9 cellular contexts compared by ENCODE assay signal in the genomic region with DNA sequence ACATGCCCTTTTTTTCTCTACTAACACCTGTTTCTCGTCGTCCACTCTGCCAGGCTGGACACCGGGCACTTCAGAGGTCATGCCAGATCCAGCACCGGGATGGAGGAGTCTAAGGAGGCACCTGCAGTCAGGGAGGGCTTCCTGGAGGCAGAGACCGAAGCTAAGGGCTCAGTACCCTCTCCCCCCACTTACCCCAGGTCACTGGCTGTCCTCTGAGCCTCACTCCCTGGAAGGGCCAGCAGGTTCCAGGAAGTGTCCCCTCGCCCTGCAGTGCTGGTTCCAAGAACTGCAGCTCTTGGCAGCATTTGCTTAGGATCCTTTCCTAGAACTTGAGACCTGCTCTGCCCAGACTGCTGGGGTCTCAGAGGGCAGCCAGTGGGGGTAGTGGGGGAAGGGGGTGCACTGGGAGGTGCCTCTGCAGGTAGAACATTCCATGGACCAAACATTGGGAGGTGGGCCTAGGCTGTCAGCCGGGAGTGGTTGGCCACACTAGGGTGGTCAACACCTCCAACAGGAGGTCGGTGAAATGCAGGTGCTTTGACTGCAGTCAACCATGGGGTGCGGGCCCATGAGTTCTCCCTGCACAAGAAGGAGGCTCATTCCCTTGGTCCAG. TPM values are rescaled to one million over a fixed set of nuclear protein-coding genes. Genes with fewer than 3 reads are reported as not detected.
DNase-seq lines count a peak whose midpoint lies in the region; ATAC-seq and TF ChIP-seq lines count a peak whose summit lies in the region.
"Had no signal": no experiment of that assay in that cellular context is flagged by ENCODE, and none has a peak within 500 bp of the region (broad histone marks: within the 10 kb centered on the region; RNA-seq: fewer than 3 reads in every experiment).

No MANE protein-coding gene starts in this region.

- H3K27me3 Mint-ChIP-seq in activated naive CD4-positive, alpha-beta T cell treated with anti-CD3 and anti-CD28 coated beads, Interleukin-2, amount 50 U/mL, for 24 hours, result no peaks in the 10 kb centered on the region
- no peaks in the 10 kb centered on the region for H3K27me3 Mint-ChIP-seq in activated naive CD8-positive, alpha-beta T cell treated with anti-CD3 and anti-CD28 coated beads, Interleukin-2, amount 50 U/mL, for 24 hours

- peaks cover 41% of the 10 kb centered on the region for H3K4me1 ChIP-seq in mucosa of stomach (ENCODE audit: control insufficient read depth, insufficient read depth, low read length)
- H3K4me1 ChIP-seq in tibial nerve, result peaks cover 0 to 58% (median 28%) of the 10 kb centered on the region in 4 donors

- 82 to 86% methylated on average over 9 of the region's 9 CpGs for WGBS in tibial nerve, 2 donors

- H3K4me3 Mint-ChIP-seq in activated naive CD4-positive, alpha-beta T cell treated with anti-CD3 and anti-CD28 coated beads, Interleukin-2, amount 50 U/mL, for 24 hours, result no peak overlapping the region
- peak overlapping the region; percentile 65 for H3K4me3 Mint-ChIP-seq in activated naive CD8-positive, alpha-beta T cell treated with anti-CD3 and anti-CD28 coated beads, Interleukin-2, amount 50 U/mL, for 24 hours

- peaks cover 4% of the 10 kb centered on the region for H3K36me3 Mint-ChIP-seq in activated naive CD4-positive, alpha-beta T cell treated with anti-CD3 and anti-CD28 coated beads, Interleukin-2, amount 50 U/mL, for 24 hours
- H3K36me3 Mint-ChIP-seq in activated naive CD8-positive, alpha-beta T cell treated with anti-CD3 and anti-CD28 coated beads, Interleukin-2, amount 50 U/mL, for 24 hours (ENCODE audit: low read depth), result peaks cover 41% of the 10 kb centered on the region

- peak overlapping the region; percentile 33 for H3K27ac Mint-ChIP-seq in activated naive CD4-positive, alpha-beta T cell treated with anti-CD3 and anti-CD28 coated beads, Interleukin-2, amount 50 U/mL, for 24 hours
- H3K27ac Mint-ChIP-seq in activated naive CD8-positive, alpha-beta T cell treated with anti-CD3 and anti-CD28 coated beads, Interleukin-2, amount 50 U/mL, for 24 hours, result peak overlapping the region; percentile 100

- H3K4me1 Mint-ChIP-seq in activated naive CD4-positive, alpha-beta T cell treated with anti-CD3 and anti-CD28 coated beads, Interleukin-2, amount 50 U/mL, for 24 hours, result peaks cover 78% of the 10 kb centered on the region
- peaks cover 79% of the 10 kb centered on the region for H3K4me1 Mint-ChIP-seq in activated naive CD8-positive, alpha-beta T cell treated with anti-CD3 and anti-CD28 coated beads, Interleukin-2, amount 50 U/mL, for 24 hours

- H3K27me3 ChIP-seq in mucosa of stomach (ENCODE audit: control insufficient read depth, insufficient read depth, low read length), result no peaks in the 10 kb centered on the region
- H3K27me3 ChIP-seq in tibial nerve, result no peaks in the 10 kb centered on the region

- no peak for TF ChIP-seq EP300 in tibial nerve (IDR thresholded peaks at IDR 0.05)

- H3K9me3 ChIP-seq in mucosa of stomach (ENCODE audit: control insufficient read depth, low read length), result no peaks in the 10 kb centered on the region
- no peaks in the 10 kb centered on the region for H3K9me3 ChIP-seq in tibial nerve

- H3K9ac ChIP-seq in mucosa of stomach (ENCODE audit: low read length), result peak overlapping the region; percentile 76

- peak overlapping the region; percentile 86 to 96 (median 95) for H3K27ac ChIP-seq in tibial nerve

- no peaks in the 10 kb centered on the region for H3K36me3 ChIP-seq in mucosa of stomach (ENCODE audit: control insufficient read depth, insufficient read depth, low read length)
- peaks cover 0 to 13% (median 0%) of the 10 kb centered on the region in 3 donors for H3K36me3 ChIP-seq in tibial nerve

- no peaks in the 10 kb centered on the region for H3K9me3 Mint-ChIP-seq in activated naive CD4-positive, alpha-beta T cell treated with anti-CD3 and anti-CD28 coated beads, Interleukin-2, amount 50 U/mL, for 24 hours
- no peaks in the 10 kb centered on the region for H3K9me3 Mint-ChIP-seq in activated naive CD8-positive, alpha-beta T cell treated with anti-CD3 and anti-CD28 coated beads, Interleukin-2, amount 50 U/mL, for 24 hours

- TF ChIP-seq CTCF in tibial nerve (IDR thresholded peaks at IDR 0.05), result no peak

- no peak for DNase-seq in activated naive CD4-positive, alpha-beta T cell treated with anti-CD3 and anti-CD28 coated beads, Interleukin-2, amount 50 U/mL, for 16 hours
- DNase-seq in activated naive CD8-positive, alpha-beta T cell treated with anti-CD3 and anti-CD28 coated beads, Interleukin-2, amount 50 U/mL, for 24 hours, result peak; percentile 57
- DNase-seq in tibial nerve (ENCODE audit: low spot score in 2 of 2) (no peak), NCI-H446 treated with DMSO at 0.1 percent for 48 hours (lab: John Stamatoyannopoulos, UW) (no peak), T-helper 9 cell (no peak), AG08395 (ENCODE audit: low spot score) (no peak)
- DNase-seq: MM.1S had no signal

- ATAC-seq in activated naive CD8-positive, alpha-beta T cell treated with anti-CD3 and anti-CD28 coated beads, Interleukin-2, amount 50 U/mL, for 24 hours, result no peak

- H3K4me3 ChIP-seq in mucosa of stomach (ENCODE audit: low read length) (no peak overlapping the region), tibial nerve (no peak overlapping the region)

- no peak for TF ChIP-seq POLR2A in tibial nerve (IDR thresholded peaks at IDR 0.05)

RNA-seq across cellular contexts. Expression of a gene that starts 11.3 kb away (rescaled TPM):
- total RNA-seq in tibial nerve, result 10 to 100 TPM in 1 of 4 donors, 1 to 10 TPM in 3; 5.5 to 15.5 (median 5.8) TPM

RNA-seq across cellular contexts. Expression of a gene that starts 16.7 kb away (rescaled TPM):
- total RNA-seq in tibial nerve, result 10 to 100 TPM; 17.2 to 53.7 (median 18.0) TPM

RNA-seq across cellular contexts. Expression of a gene that starts 30.9 kb away (rescaled TPM):
- 10 to 100 TPM in 1 of 4 donors, 1 to 10 TPM in 3; 6.9 to 10.2 (median 8.8) TPM for total RNA-seq in tibial nerve

RNA-seq across cellular contexts. Expression of a gene that starts 32.7 kb away (rescaled TPM):
- 10 to 100 TPM; 12.2 to 21.1 (median 19.1) TPM for total RNA-seq in tibial nerve
